In the genomic region with DNA sequence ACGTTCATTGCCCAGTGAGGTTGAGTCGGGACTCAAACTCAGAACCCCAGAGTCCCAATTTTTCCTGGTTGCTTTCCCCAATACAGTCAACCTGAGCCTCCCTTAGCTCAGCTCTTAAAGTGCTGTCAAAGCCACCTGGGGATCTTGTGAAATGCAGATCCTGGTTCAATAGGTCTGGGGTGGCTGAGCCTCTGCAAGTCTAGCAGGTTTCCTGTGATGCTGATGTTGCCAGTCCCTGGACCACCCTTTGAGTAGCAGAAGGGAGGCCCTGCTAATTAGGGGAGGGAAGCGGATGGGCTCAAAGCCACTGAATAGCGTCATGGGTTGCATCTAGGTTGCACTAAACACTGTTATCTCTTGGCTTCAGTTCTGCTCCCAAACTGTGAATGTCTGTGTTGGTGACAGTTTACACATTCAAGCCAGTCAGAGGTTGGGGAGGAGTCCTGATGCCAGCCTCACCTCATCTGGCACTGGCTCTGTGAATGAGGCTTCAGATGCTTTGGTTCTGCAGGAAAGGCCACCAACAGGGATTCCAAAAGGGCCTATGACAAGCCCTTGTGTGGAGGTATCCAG, we compare ENCODE assay signal across 1 cellular context.
TF ChIP-seq lines count a peak whose summit lies in the region.

No MANE protein-coding gene starts in this region.

TF ChIP-seq in H1, 55 proteins besides CTCF, POLR2A, EP300 and RAD21 (continued from another document):
- TF ChIP-seq HDAC2 (IDR thresholded peaks at IDR 0.05; ENCODE audit: borderline replicate concordance in 1 of 2, low read depth in 2 of 2, low read length in 2 of 2), result 0 out of 4 replicates have a peak, but pooled peaks of 1 of the 2 experiments have one; percentile 40
- TF ChIP-seq SIN3A (conservative IDR thresholded peaks at IDR 0.05 in 1 of 2, IDR thresholded peaks at IDR 0.05 in 1 of 2; ENCODE audit: low read depth in 1 of 2, low read length in 2 of 2), result 0 out of 4 replicates have a peak, but pooled peaks of 1 of the 2 experiments have one; percentile 70
- no peak for TF ChIP-seq SP2 (IDR thresholded peaks at IDR 0.05; ENCODE audit: low read length)
TF ChIP-seq in H1: peak in this region for 5.
